ENCODE assay signal across 8 cellular contexts in genomic region chr1:211305044-211305443, GRCh38. TPM values are rescaled to one million over a fixed set of nuclear protein-coding genes. Genes with fewer than 3 reads are reported as not detected.
A peak's percentile ranks its signal among the peaks of the same experiment; 100 is the strongest.
DNase-seq lines count a peak whose midpoint lies in the region; ATAC-seq, FAIRE-seq and TF ChIP-seq lines count a peak whose summit lies in the region.

No MANE protein-coding gene starts in this region.

- ATAC-seq in GM19395 (IDR thresholded peaks at IDR 0.05; ENCODE audit: unreplicated experiment): peak; percentile 96
- ATAC-seq in HG03108 (IDR thresholded peaks at IDR 0.05; ENCODE audit: unreplicated experiment): peak; percentile 95
- ATAC-seq in CD8-positive, alpha-beta T cell: no peak

- H3K27me3 Mint-ChIP-seq in CD8-positive, alpha-beta memory T cell: no peaks in the 10 kb centered on the region
- H3K27me3 Mint-ChIP-seq in CD8-positive, alpha-beta T cell (ENCODE audit: low read depth): no peaks in the 10 kb centered on the region
- H3K27me3 Mint-ChIP-seq in MCF 10A (ENCODE audit: insufficient read depth, unreplicated experiment): no peaks in the 10 kb centered on the region

- H3K36me3 Mint-ChIP-seq in CD8-positive, alpha-beta memory T cell: peaks cover 4 to 66% (median 20%) of the 10 kb centered on the region in 3 donors
- peaks cover 62% of the 10 kb centered on the region for H3K36me3 Mint-ChIP-seq in CD8-positive, alpha-beta T cell
- peaks cover 87% of the 10 kb centered on the region for H3K36me3 Mint-ChIP-seq in MCF 10A (ENCODE audit: insufficient read depth, unreplicated experiment)

- H3K27ac ChIP-seq in CD8-positive, alpha-beta memory T cell (ENCODE audit: low read depth, low read length): no peak overlapping the region
- no peak overlapping the region for H3K27ac ChIP-seq in CD8-positive, alpha-beta T cell (ENCODE audit: low read depth, low read length)

- TF ChIP-seq CTCF in bronchial epithelial cell (IDR thresholded peaks at IDR 0.05; ENCODE audit: insufficient read depth, low read length, severe bottlenecking): no peak
- TF ChIP-seq CTCF in CD8-positive, alpha-beta T cell (IDR thresholded peaks at IDR 0.05): no peak
- TF ChIP-seq CTCF in MCF 10A (IDR thresholded peaks at IDR 0.05; ENCODE audit: unreplicated experiment): no peak

- H3K9me3 ChIP-seq in CD8-positive, alpha-beta memory T cell (ENCODE audit: low read length): no peaks in the 10 kb centered on the region
- H3K9me3 ChIP-seq in CD8-positive, alpha-beta T cell (ENCODE audit: low read length): no peaks in the 10 kb centered on the region

- CTCF ChIA-PET in CD8-positive, alpha-beta memory T cell (lab: Charles Lee): no interaction called here
- CTCF ChIA-PET in CD8-positive, alpha-beta T cell (lab: Charles Lee): interaction anchor here (1.4 kb wide), 1 partner anchor 20 kb away, joined by 3 read pairs; no protein-coding TSS in a partner anchor
- CTCF ChIA-PET in MCF 10A (lab: Yijun Ruan, JAX): interaction anchor here (1.0 to 3.2 kb wide), 3 partner anchors 18 to 350 kb away, joined by 4 to 15 read pairs (median 4); no protein-coding TSS in a partner anchor

- BruUV-seq in MCF 10A (replicated peaks; lab: Mats Ljungman, UMichigan): no TSS peak

- no peak for DNase-seq in CD8-positive, alpha-beta memory T cell
- DNase-seq in bronchial epithelial cell (ENCODE audit: low read depth) (peak; percentile 37), GM19238 (ENCODE audit: insufficient read length, low spot score) (no peak), MCF 10A (ENCODE audit: unreplicated experiment) (no peak), NCI-H1930 (lab: John Stamatoyannopoulos, UW) (no peak)
- no peak for DNase-seq in CD8-positive, alpha-beta T cell

- intact Hi-C loops in CD8-positive, alpha-beta T cell (cut with DNase I, micrococcal nuclease): no loop called here
- intact Hi-C loops in MCF 10A (cut with micrococcal nuclease): no loop called here

- peak overlapping the region in 5 of 8 donors; percentile 21 to 87 (median 38) for H3K27ac Mint-ChIP-seq in CD8-positive, alpha-beta memory T cell
- H3K27ac Mint-ChIP-seq in CD8-positive, alpha-beta T cell: no peak overlapping the region
- no peak overlapping the region for H3K27ac Mint-ChIP-seq in MCF 10A (ENCODE audit: low read depth, unreplicated experiment)

- FAIRE-seq in bronchial epithelial cell (lab: Jason Lieb, UNC): no peak

- H3K4me1 Mint-ChIP-seq in CD8-positive, alpha-beta memory T cell: peaks cover 21 to 38% (median 28%) of the 10 kb centered on the region in 3 donors
- H3K4me1 Mint-ChIP-seq in CD8-positive, alpha-beta T cell (ENCODE audit: low read depth): peaks cover 26% of the 10 kb centered on the region
- peaks cover 14% of the 10 kb centered on the region for H3K4me1 Mint-ChIP-seq in MCF 10A (ENCODE audit: insufficient read depth, unreplicated experiment)

- H3K36me3 ChIP-seq in CD8-positive, alpha-beta memory T cell (ENCODE audit: insufficient read depth, low read length): peaks cover 9% of the 10 kb centered on the region
- H3K36me3 ChIP-seq in bronchial epithelial cell (ENCODE audit: control insufficient read depth, insufficient read depth, low read length): peaks cover 2% of the 10 kb centered on the region
- H3K36me3 ChIP-seq in CD8-positive, alpha-beta T cell (ENCODE audit: insufficient read depth, low read length): no peaks in the 10 kb centered on the region

- H3K9me3 Mint-ChIP-seq in CD8-positive, alpha-beta memory T cell: no peaks in the 10 kb centered on the region
- H3K9me3 Mint-ChIP-seq in CD8-positive, alpha-beta T cell: no peaks in the 10 kb centered on the region
- no peaks in the 10 kb centered on the region for H3K9me3 Mint-ChIP-seq in MCF 10A (ENCODE audit: unreplicated experiment)

- no peak overlapping the region for H3K4me3 ChIP-seq in CD8-positive, alpha-beta memory T cell (ENCODE audit: low read length)
- no peak overlapping the region for H3K4me3 ChIP-seq in bronchial epithelial cell (ENCODE audit: low read depth, low read length)
- H3K4me3 ChIP-seq in CD8-positive, alpha-beta T cell (ENCODE audit: low read depth, low read length): no peak overlapping the region

- POLR2A ChIA-PET in CD8-positive, alpha-beta memory T cell (lab: Charles Lee): no interaction called here
- POLR2A ChIA-PET in CD8-positive, alpha-beta T cell (lab: Charles Lee): interaction anchor here (1.3 kb wide), 1 partner anchor 14 kb away, joined by 3 read pairs; no protein-coding TSS in a partner anchor
- POLR2A ChIA-PET in MCF 10A (lab: Yijun Ruan, JAX): interaction anchor here (1.4 to 2.4 kb wide), 2 partner anchors 8 to 11 kb away, joined by 3 to 8 read pairs; no protein-coding TSS in a partner anchor

- H3K4me1 ChIP-seq in CD8-positive, alpha-beta memory T cell (ENCODE audit: insufficient read depth, low read length): no peaks in the 10 kb centered on the region
- H3K4me1 ChIP-seq in CD8-positive, alpha-beta T cell (ENCODE audit: insufficient read depth, low read length): no peaks in the 10 kb centered on the region

- no peak overlapping the region for H3K4me3 Mint-ChIP-seq in CD8-positive, alpha-beta memory T cell
- no peak overlapping the region for H3K4me3 Mint-ChIP-seq in CD8-positive, alpha-beta T cell
- H3K4me3 Mint-ChIP-seq in MCF 10A (ENCODE audit: unreplicated experiment): no peak overlapping the region

- H3K27me3 ChIP-seq in CD8-positive, alpha-beta memory T cell (ENCODE audit: insufficient read depth, low read length, poor library complexity, severe bottlenecking): no peaks in the 10 kb centered on the region
- H3K27me3 ChIP-seq in bronchial epithelial cell (ENCODE audit: control insufficient read depth, insufficient read depth, low read length): no peaks in the 10 kb centered on the region
- no peaks in the 10 kb centered on the region for H3K27me3 ChIP-seq in CD8-positive, alpha-beta T cell (ENCODE audit: insufficient read depth, low read length)

RNA-seq across cellular contexts. Expression of gene TRAF5, which starts 21.6 kb away (rescaled TPM):
- total RNA-seq in CD8-positive, alpha-beta memory T cell: 10 to 100 TPM; 30.7 to 33.7 TPM
- polyA plus RNA-seq in CD8-positive, alpha-beta memory T cell: 38.3 TPM
- 1.6 and 1.8 TPM in 2 replicates for total RNA-seq in bronchial epithelial cell
- total RNA-seq in CD8-positive, alpha-beta T cell: 10 to 100 TPM; 20.5 to 24.0 TPM
- total RNA-seq in MCF 10A (2022): 16.0 and 17.8 TPM in 2 replicates

RNA-seq across cellular contexts. Expression of gene RCOR3, which starts 45.9 kb away (rescaled TPM):
- 10 to 100 TPM; 33.9 to 36.4 TPM for total RNA-seq in CD8-positive, alpha-beta memory T cell
- 25.6 TPM for polyA plus RNA-seq in CD8-positive, alpha-beta memory T cell
- total RNA-seq in bronchial epithelial cell (7.6 and 12.4 TPM in 2 replicates), MCF 10A (2022) (70.1 and 70.3 TPM in 2 replicates)
- 10 to 100 TPM; 54.6 to 61.1 TPM for total RNA-seq in CD8-positive, alpha-beta T cell

Comparison
In these comparisons a context has a peak if more than half of its experiments do, and no peak if none do; other contexts are left out.
1. H3K27ac Mint-ChIP-seq: peak in CD8-positive, alpha-beta memory T cell (5 of 8); none in CD8-positive, alpha-beta T cell (single experiment) and MCF 10A (single experiment).